Comparison of ENCODE assay signal across 2 cellular contexts in the genomic region with DNA sequence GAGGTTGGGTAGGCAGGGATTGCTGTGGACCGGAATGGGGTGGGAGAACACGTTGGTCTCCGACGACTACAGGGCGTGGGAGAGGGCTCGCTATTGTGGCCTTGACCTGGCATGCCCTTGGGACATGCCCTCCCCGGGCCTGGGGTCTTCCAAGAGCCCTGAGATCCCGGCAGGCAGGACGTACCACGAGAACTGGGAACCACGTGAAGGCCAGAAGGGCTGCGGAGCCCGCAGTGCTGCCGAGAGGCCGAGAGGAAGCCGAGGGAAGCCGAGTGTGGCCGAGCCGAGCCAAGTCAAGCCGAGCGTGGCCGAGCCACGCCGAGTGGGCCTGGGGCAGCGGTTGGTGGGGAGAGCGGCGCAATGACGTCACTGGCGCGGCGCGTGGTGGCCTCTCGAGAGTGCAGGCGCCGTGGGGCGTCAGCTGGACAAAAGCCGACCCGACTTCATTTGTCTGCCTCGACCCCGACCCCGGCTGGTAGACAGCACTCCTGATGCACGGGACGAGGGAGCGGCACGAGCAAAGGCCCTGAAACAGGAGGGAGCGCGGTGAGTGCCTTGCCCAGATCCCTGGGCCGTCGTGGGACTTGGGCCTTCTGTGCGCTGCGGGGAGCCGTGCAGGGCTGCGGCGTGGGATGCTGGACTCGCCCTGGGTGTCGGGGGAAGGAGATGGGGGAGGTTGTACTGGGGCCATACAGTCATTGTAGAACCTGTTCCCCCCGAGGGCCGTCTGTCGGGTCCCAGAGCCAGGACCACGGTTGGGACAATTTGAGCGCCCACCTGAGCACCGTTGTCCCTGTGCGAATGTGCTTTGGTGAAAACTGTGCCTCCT.
TF ChIP-seq lines count a peak whose summit lies in the region.

No MANE protein-coding gene starts in this region.

TF ChIP-seq in SK-N-SH treated with all-trans-retinoic acid at 6 μM for 48 hours, 23 proteins besides CTCF, POLR2A, EP300 and RAD21 (continued from another document):
- TF ChIP-seq, protein P1, sequence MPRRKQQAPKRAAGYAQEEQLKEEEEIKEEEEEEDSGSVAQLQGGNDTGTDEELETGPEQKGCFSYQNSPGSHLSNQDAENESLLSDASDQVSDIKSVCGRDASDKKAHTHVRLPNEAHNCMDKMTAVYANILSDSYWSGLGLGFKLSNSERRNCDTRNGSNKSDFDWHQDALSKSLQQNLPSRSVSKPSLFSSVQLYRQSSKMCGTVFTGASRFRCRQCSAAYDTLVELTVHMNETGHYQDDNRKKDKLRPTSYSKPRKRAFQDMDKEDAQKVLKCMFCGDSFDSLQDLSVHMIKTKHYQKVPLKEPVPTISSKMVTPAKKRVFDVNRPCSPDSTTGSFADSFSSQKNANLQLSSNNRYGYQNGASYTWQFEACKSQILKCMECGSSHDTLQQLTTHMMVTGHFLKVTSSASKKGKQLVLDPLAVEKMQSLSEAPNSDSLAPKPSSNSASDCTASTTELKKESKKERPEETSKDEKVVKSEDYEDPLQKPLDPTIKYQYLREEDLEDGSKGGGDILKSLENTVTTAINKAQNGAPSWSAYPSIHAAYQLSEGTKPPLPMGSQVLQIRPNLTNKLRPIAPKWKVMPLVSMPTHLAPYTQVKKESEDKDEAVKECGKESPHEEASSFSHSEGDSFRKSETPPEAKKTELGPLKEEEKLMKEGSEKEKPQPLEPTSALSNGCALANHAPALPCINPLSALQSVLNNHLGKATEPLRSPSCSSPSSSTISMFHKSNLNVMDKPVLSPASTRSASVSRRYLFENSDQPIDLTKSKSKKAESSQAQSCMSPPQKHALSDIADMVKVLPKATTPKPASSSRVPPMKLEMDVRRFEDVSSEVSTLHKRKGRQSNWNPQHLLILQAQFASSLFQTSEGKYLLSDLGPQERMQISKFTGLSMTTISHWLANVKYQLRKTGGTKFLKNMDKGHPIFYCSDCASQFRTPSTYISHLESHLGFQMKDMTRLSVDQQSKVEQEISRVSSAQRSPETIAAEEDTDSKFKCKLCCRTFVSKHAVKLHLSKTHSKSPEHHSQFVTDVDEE (CRISPR knock-in tag; IDR thresholded peaks at IDR 0.05), result no peak
- TF ChIP-seq POU6F1 (CRISPR knock-in tag; IDR thresholded peaks at IDR 0.05; ENCODE audit: borderline replicate concordance, low read depth) (no peak), ESRRG (CRISPR knock-in tag; IDR thresholded peaks at IDR 0.05) (no peak), GLIS3 (CRISPR knock-in tag; IDR thresholded peaks at IDR 0.05) (no peak)

TF ChIP-seq in SK-N-SH, 30 proteins besides CTCF, POLR2A, EP300 and RAD21 (continued from another document):
- TF ChIP-seq MXI1 (IDR thresholded peaks at IDR 0.05; ENCODE audit: low read depth, low read length), result no peak
- TF ChIP-seq JUND (IDR thresholded peaks at IDR 0.05), result no peak
